21 cellular contexts compared by ENCODE assay signal in the genomic region with DNA sequence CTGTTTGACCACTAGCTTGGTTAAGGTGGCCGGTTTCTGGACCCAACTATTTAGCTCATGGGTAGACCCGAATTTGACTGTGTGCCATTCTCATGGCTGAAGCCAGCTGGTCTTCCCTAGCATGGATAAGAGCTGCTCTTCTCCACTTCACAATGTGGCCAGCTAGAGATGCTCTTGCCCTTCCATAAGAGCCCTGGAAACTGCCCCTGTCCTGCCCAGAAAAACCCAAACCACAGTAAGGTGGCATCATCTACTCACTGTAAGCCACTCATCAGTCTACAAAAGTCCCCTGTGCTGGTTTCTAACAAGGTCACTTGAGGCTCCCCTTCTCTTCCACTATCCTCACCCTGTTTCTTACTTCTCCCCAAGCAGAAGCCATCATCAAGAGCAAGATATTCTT.
"Had no signal": no experiment of that assay in that cellular context is flagged by ENCODE, and none has a peak within 500 bp of the region (broad histone marks: within the 10 kb centered on the region; RNA-seq: fewer than 3 reads in every experiment).

No MANE protein-coding gene starts in this region.

- H3K4me1 Mint-ChIP-seq: activated CD4-positive, alpha-beta T cell treated with anti-CD3 and anti-CD28 coated beads, Interleukin-2, amount 10 ng/mL, durations not matched to agents 7 days and 5 days; activated CD8-positive, alpha-beta memory T cell treated with anti-CD3 and anti-CD28 coated beads, Interleukin-2, amount 10 ng/mL, durations not matched to agents 7 days and 5 days; activated naive CD4-positive, alpha-beta T cell treated with anti-CD3 and anti-CD28 coated beads, Interleukin-2, amount 10 ng/mL, durations not matched to agents 7 days and 5 days; naive thymus-derived CD8-positive, alpha-beta T cell; neural progenitor cell; stimulated activated effector memory CD8-positive, alpha-beta T cell treated with anti-CD3 and anti-CD28 coated beads, Interleukin-12 subunit alpha, Interleukin-12 subunit beta, amount 100 ng/mL, for 72 hours; stimulated activated naive CD8-positive, alpha-beta T cell treated with anti-CD3 and anti-CD28 coated beads, Interleukin-15, amount 100 ng/mL, for 72 hours had no signal

- H3K27ac Mint-ChIP-seq: activated CD4-positive, alpha-beta T cell treated with anti-CD3 and anti-CD28 coated beads, Interleukin-2, amount 10 ng/mL, durations not matched to agents 7 days and 5 days; activated CD8-positive, alpha-beta memory T cell treated with anti-CD3 and anti-CD28 coated beads, Interleukin-2, amount 10 ng/mL, durations not matched to agents 7 days and 5 days; activated CD8-positive, alpha-beta T cell treated with anti-CD3 and anti-CD28 coated beads for 36 hours; activated naive CD4-positive, alpha-beta T cell treated with anti-CD3 and anti-CD28 coated beads, Interleukin-2, amount 10 ng/mL, durations not matched to agents 7 days and 5 days; naive thymus-derived CD8-positive, alpha-beta T cell; neural progenitor cell; progenitor cell of endocrine pancreas; stimulated activated effector memory CD8-positive, alpha-beta T cell treated with anti-CD3 and anti-CD28 coated beads, Interleukin-12 subunit alpha, Interleukin-12 subunit beta, amount 100 ng/mL, for 72 hours; stimulated activated naive CD8-positive, alpha-beta T cell treated with anti-CD3 and anti-CD28 coated beads, Interleukin-15, amount 100 ng/mL, for 72 hours; T-helper 1 cell treated with Interleukin-12 subunit alpha and Interleukin-12 subunit beta and Interleukin-4 antibody, amounts not matched to agents 30 μg/mL and 1 μg/mL, for 36 hours had no signal

- H3K4me3 Mint-ChIP-seq: activated CD4-positive, alpha-beta T cell treated with anti-CD3 and anti-CD28 coated beads, Interleukin-2, amount 10 ng/mL, durations not matched to agents 7 days and 5 days; activated CD8-positive, alpha-beta memory T cell treated with anti-CD3 and anti-CD28 coated beads, Interleukin-2, amount 10 ng/mL, durations not matched to agents 7 days and 5 days; activated CD8-positive, alpha-beta T cell treated with anti-CD3 and anti-CD28 coated beads for 36 hours; activated naive CD4-positive, alpha-beta T cell treated with anti-CD3 and anti-CD28 coated beads, Interleukin-2, amount 10 ng/mL, durations not matched to agents 7 days and 5 days; naive thymus-derived CD8-positive, alpha-beta T cell; neural progenitor cell; stimulated activated effector memory CD8-positive, alpha-beta T cell treated with anti-CD3 and anti-CD28 coated beads, Interleukin-12 subunit alpha, Interleukin-12 subunit beta, amount 100 ng/mL, for 72 hours; stimulated activated naive CD8-positive, alpha-beta T cell treated with anti-CD3 and anti-CD28 coated beads, Interleukin-15, amount 100 ng/mL, for 72 hours; T-helper 1 cell treated with Interleukin-12 subunit alpha and Interleukin-12 subunit beta and Interleukin-4 antibody, amounts not matched to agents 30 μg/mL and 1 μg/mL, for 36 hours had no signal

- H3K27me3 ChIP-seq: neural progenitor cell, tibial nerve had no signal

- H3K4me3 ChIP-seq: left lung, lung, neural progenitor cell, suprapubic skin, tibial nerve had no signal

- DNase-seq: activated CD4-positive, alpha-beta T cell treated with anti-CD3 and anti-CD28 coated beads, Interleukin-2, amount 10 ng/mL, durations not matched to agents 7 days and 5 days; activated CD8-positive, alpha-beta memory T cell treated with anti-CD3 and anti-CD28 coated beads, Interleukin-2, amount 10 ng/mL, durations not matched to agents 7 days and 5 days; activated CD8-positive, alpha-beta T cell treated with anti-CD3 and anti-CD28 coated beads for 36 hours; activated effector memory CD4-positive, alpha-beta T cell treated with anti-CD3 and anti-CD28 coated beads, Interleukin-2, amount 50 U/mL, for 16 hours; activated naive CD4-positive, alpha-beta T cell treated with anti-CD3 and anti-CD28 coated beads, Interleukin-2, amount 10 ng/mL, durations not matched to agents 7 days and 5 days; activated T-cell treated with anti-CD3 and anti-CD28 coated beads for 4 hours; cerebellar nuclear complex; effector CD4-positive, alpha-beta T cell; erythroblast; foreskin fibroblast; left lung; naive thymus-derived CD8-positive, alpha-beta T cell; stimulated activated naive CD8-positive, alpha-beta T cell treated with anti-CD3 and anti-CD28 coated beads, Interleukin-15, amount 100 ng/mL, for 72 hours had no signal

- ATAC-seq: activated CD4-positive, CD25-positive, alpha-beta regulatory T cell treated with anti-CD3 and anti-CD28 coated beads, Interleukin-2, amount 50 U/mL, for 24 hours; activated CD8-positive, alpha-beta memory T cell treated with anti-CD3 and anti-CD28 coated beads, Interleukin-2, amount 10 ng/mL, durations not matched to agents 7 days and 5 days; activated CD8-positive, alpha-beta T cell treated with anti-CD3 and anti-CD28 coated beads for 36 hours; left lung; naive thymus-derived CD8-positive, alpha-beta T cell; stimulated activated effector memory CD8-positive, alpha-beta T cell treated with anti-CD3 and anti-CD28 coated beads, Interleukin-12 subunit alpha, Interleukin-12 subunit beta, amount 100 ng/mL, for 72 hours; stimulated activated naive CD8-positive, alpha-beta T cell treated with anti-CD3 and anti-CD28 coated beads, Interleukin-15, amount 100 ng/mL, for 72 hours had no signal

- H3K27ac ChIP-seq: left lung, neural progenitor cell, suprapubic skin, tibial nerve had no signal

- H3K36me3 Mint-ChIP-seq: activated CD8-positive, alpha-beta memory T cell treated with anti-CD3 and anti-CD28 coated beads, Interleukin-2, amount 10 ng/mL, durations not matched to agents 7 days and 5 days; activated naive CD4-positive, alpha-beta T cell treated with anti-CD3 and anti-CD28 coated beads, Interleukin-2, amount 10 ng/mL, durations not matched to agents 7 days and 5 days; neural progenitor cell; stimulated activated effector memory CD8-positive, alpha-beta T cell treated with anti-CD3 and anti-CD28 coated beads, Interleukin-12 subunit alpha, Interleukin-12 subunit beta, amount 100 ng/mL, for 72 hours had no signal

- H3K36me3 ChIP-seq: left lung, neural progenitor cell, suprapubic skin, tibial nerve had no signal

- H3K4me1 ChIP-seq: left lung, neural progenitor cell, suprapubic skin, tibial nerve had no signal
